30 cellular contexts compared by ENCODE assay signal in the genomic region with DNA sequence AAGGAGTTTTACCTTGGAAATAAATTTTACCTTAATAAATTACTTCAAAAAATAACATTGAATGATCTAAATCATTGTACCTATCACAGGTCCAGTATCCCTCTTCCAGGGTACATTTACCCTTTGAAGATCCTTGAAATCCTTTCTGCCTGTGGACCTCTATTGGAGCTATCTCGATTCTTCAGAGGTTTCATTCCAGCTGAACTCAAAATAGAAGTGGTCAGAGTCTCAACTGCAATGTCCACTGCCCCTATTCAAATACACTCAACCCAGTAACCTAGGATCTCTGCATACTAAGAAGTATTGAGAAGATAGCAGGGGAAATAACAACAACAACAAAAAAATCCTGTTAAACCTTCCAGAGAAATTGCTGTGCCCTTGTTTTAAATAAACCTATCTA.
"Had no signal": no experiment of that assay in that cellular context is flagged by ENCODE, and none has a peak within 500 bp of the region (broad histone marks: within the 10 kb centered on the region; RNA-seq: fewer than 3 reads in every experiment).

No MANE protein-coding gene starts in this region.

- H3K27ac Mint-ChIP-seq: mesothelial cell of epicardium; natural killer cell; nephron progenitor cell; neural progenitor cell; stimulated activated memory B cell treated with anti-CD40 and anti-IgM and Interleukin-4, amounts not matched to agents 10 μg/mL and 1 μg/mL and 100 μg/mL, for 72 hours had no signal

- H3K9ac ChIP-seq: neural progenitor cell, parathyroid adenoma had no signal

- H2AFZ ChIP-seq: hepatocyte, neural progenitor cell, parathyroid adenoma had no signal

- H3K4me1 ChIP-seq: heart right ventricle, left lung, right atrium auricular region had no signal

- H3K4me3 ChIP-seq: heart right ventricle, hepatocyte, left lung, lower lobe of right lung, neural progenitor cell, right atrium auricular region, right lobe of liver, smooth muscle cell, stomach, testis, thyroid gland, vagina had no signal

- ATAC-seq: heart right ventricle; left lung; lower lobe of right lung; natural killer cell; stimulated activated memory B cell treated with anti-CD40 and anti-IgM and Interleukin-4, amounts not matched to agents 10 μg/mL and 1 μg/mL and 100 μg/mL, for 72 hours; stimulated activated naive CD8-positive, alpha-beta T cell treated with anti-CD3 and anti-CD28 coated beads, Interleukin-15, Interleukin-2, amounts not matched to agents 100 U/mL and 50 U/mL, for 24 hours had no signal

- H3K4me3 Mint-ChIP-seq: mesothelial cell of epicardium; naive B cell; natural killer cell; nephron progenitor cell; neural progenitor cell; stimulated activated memory B cell treated with anti-CD40 and anti-IgM and Interleukin-4, amounts not matched to agents 10 μg/mL and 1 μg/mL and 100 μg/mL, for 72 hours had no signal

- DNase-seq: heart right ventricle; islet precursor cell; kidney glomerular epithelial cell; left cardiac atrium; left lung; lower lobe of right lung; mesendoderm; naive B cell; natural killer cell; nephron progenitor cell; occipital lobe; right lobe of liver; stimulated activated CD4-positive, alpha-beta T cell treated with anti-CD3 and anti-CD28 coated beads, Interleukin-1b, Interleukin-23, amount 100 ng/mL, for 48 hours; stimulated activated CD4-positive, alpha-beta T cell treated with anti-CD3 and anti-CD28 coated beads, Interleukin-2, amount 100 ng/mL, for 48 hours; stimulated activated CD4-positive, alpha-beta T cell treated with anti-CD3 and anti-CD28 coated beads, Interleukin-4, amount 100 ng/mL, for 4 hours; stimulated activated CD8-positive, alpha-beta memory T cell treated with anti-CD3 and anti-CD28 coated beads, Interleukin-4, amount 100 ng/mL, for 48 hours; stimulated activated naive CD8-positive, alpha-beta T cell treated with anti-CD3 and anti-CD28 coated beads, Interleukin-15, Interleukin-2, amounts not matched to agents 100 U/mL and 50 U/mL, for 24 hours; stomach; testis; trophoblast cell had no signal

- H3K9me3 Mint-ChIP-seq: mesothelial cell of epicardium; naive B cell; natural killer cell; nephron progenitor cell; neural progenitor cell; stimulated activated memory B cell treated with anti-CD40 and anti-IgM and Interleukin-4, amounts not matched to agents 10 μg/mL and 1 μg/mL and 100 μg/mL, for 72 hours had no signal

- H3K4me2 ChIP-seq: hepatocyte, neural progenitor cell, smooth muscle cell had no signal

- H3K36me3 Mint-ChIP-seq: mesothelial cell of epicardium, natural killer cell, neural progenitor cell had no signal

- H3K36me3 ChIP-seq: left lung, lower lobe of right lung, neural progenitor cell, right atrium auricular region, right lobe of liver, stomach, thyroid gland, vagina had no signal

- H3K27me3 Mint-ChIP-seq: naive B cell; stimulated activated memory B cell treated with anti-CD40 and anti-IgM and Interleukin-4, amounts not matched to agents 10 μg/mL and 1 μg/mL and 100 μg/mL, for 72 hours had no signal

- H3K27me3 ChIP-seq: heart right ventricle, hepatocyte, left lung, neural progenitor cell, neutrophil, right atrium auricular region, right lobe of liver, stomach, testis, thyroid gland, vagina had no signal

- H3K27ac ChIP-seq: heart right ventricle, hepatocyte, left lung, lower lobe of right lung, neural progenitor cell, neutrophil, parathyroid adenoma, right atrium auricular region, right lobe of liver, stomach, testis, thyroid gland, vagina had no signal

- H3K9me3 ChIP-seq: heart right ventricle, left lung, lower lobe of right lung, neutrophil, right atrium auricular region, right lobe of liver, stomach, testis, thyroid gland, vagina had no signal
